In the genomic region with DNA sequence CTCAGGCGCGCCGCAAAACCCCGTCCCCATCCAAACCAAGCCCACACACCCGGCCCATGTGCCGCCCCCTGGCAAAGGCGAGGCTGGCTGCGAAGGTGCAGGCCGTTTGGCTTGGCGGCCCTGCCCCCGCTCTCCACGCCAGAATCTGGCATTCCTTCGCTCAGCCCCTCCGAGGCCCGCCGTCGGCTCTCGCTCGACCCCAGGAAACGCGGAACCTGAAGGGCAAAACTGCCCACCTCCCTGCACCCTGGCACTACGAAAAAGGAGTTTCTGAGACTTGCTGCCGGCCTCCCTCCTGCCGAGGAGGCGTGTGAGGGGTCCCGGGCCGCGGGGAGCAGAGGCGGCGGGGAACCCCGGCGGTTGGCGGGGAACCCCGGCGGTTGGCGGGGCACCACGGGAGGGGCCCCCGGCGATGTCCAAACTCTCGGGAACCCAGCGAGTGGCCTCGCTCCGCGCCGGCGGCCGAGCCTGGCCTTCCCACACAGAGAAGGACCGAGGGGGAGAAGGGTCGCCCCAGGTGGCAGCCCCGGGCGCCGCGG, we compare ENCODE assay signal across 8 cellular contexts. TPM values are rescaled to one million over a fixed set of nuclear protein-coding genes. Genes with fewer than 3 reads are reported as not detected.
DNase-seq lines count a peak whose midpoint lies in the region; ATAC-seq and TF ChIP-seq lines count a peak whose summit lies in the region.
"Not testable (repeated sequence)": the region's sequence is repeated elsewhere in the genome, so short reads cannot be mapped to it uniquely, and the experiment has no call there.

No MANE protein-coding gene starts in this region.

- H3K4me3 Mint-ChIP-seq in activated T-helper 17 cell treated with anti-CD3 and anti-CD28 coated beads, Interleukin-2, amount 50 U/mL, for 72 hours: peak overlapping the region; percentile 41
- H3K4me3 Mint-ChIP-seq in nephron: peak overlapping the region; percentile 80 to 84 (median 82)

- ATAC-seq in activated T-helper 17 cell treated with anti-CD3 and anti-CD28 coated beads, Interleukin-2, amount 50 U/mL, for 72 hours (replicated peaks): peak; percentile 51

- H3K4me1 Mint-ChIP-seq in activated T-helper 17 cell treated with anti-CD3 and anti-CD28 coated beads, Interleukin-2, amount 50 U/mL, for 72 hours; nephron: not testable (repeated sequence)

- H3K36me3 ChIP-seq in ACC112 (ENCODE audit: insufficient read depth, low read length); right atrium auricular region: not testable (repeated sequence)

- TF ChIP-seq CTCF in HL-60 (IDR thresholded peaks at IDR 0.05; ENCODE audit: insufficient read depth, low read length); coronary artery (IDR thresholded peaks at IDR 0.05); right atrium auricular region (IDR thresholded peaks at IDR 0.05); nephron (IDR thresholded peaks at IDR 0.05; ENCODE audit: unreplicated experiment in 3 of 3): not testable (repeated sequence)

- H3K27ac ChIP-seq in ACC112 (ENCODE audit: low read depth, low read length) (peak overlapping the region; percentile 70; the same call in 1 of the 2 replicates), HL-60 (replicated peaks) (peak overlapping the region; percentile 51), coronary artery (peak overlapping the region; percentile 86 to 88), right atrium auricular region (peak overlapping the region; percentile 64 to 82)

- H3K27me3 ChIP-seq in ACC112 (ENCODE audit: insufficient read depth, low read length); HL-60 (ENCODE audit: insufficient read depth, poor library complexity, severe bottlenecking); right atrium auricular region: not testable (repeated sequence)

- H3K9me3 ChIP-seq in right atrium auricular region: not testable (repeated sequence)

- not testable (repeated sequence) for H3K27me3 Mint-ChIP-seq in activated T-helper 17 cell treated with anti-CD3 and anti-CD28 coated beads, Interleukin-2, amount 50 U/mL, for 72 hours; nephron (ENCODE audit: low read depth)

- not testable (repeated sequence) for H3K4me1 ChIP-seq in ACC112 (ENCODE audit: control insufficient read depth, insufficient read depth, low read length, unreplicated experiment); right atrium auricular region

- peak overlapping the region; percentile 81 for H3K4me3 ChIP-seq in ACC112 (ENCODE audit: low read depth, low read length)
- peak overlapping the region; percentile 49 for H3K4me3 ChIP-seq in HL-60 (replicated peaks; ENCODE audit: insufficient read depth, low read length)
- H3K4me3 ChIP-seq in coronary artery: peak overlapping the region; percentile 72
- H3K4me3 ChIP-seq in right atrium auricular region: peak overlapping the region; percentile 52 to 64

- DNase-seq in HL-60 (ENCODE audit: low read depth in 1 of 2, low spot score in 1 of 2): peak in 1 of 2 experiments; percentile 1
- DNase-seq in T-helper 9 cell: peak; percentile 0
- DNase-seq in coronary artery (ENCODE audit: low spot score): not testable (repeated sequence)
- peak; percentile 23 for DNase-seq in right atrium auricular region (ENCODE audit: low spot score)
- peak; percentile 0 for DNase-seq in stimulated activated CD4-positive, alpha-beta T cell treated with anti-CD3 and anti-CD28 coated beads, Interleukin-2, amount 100 ng/mL, for 4 hours (ENCODE audit: low read depth)

- H3K36me3 Mint-ChIP-seq in activated T-helper 17 cell treated with anti-CD3 and anti-CD28 coated beads, Interleukin-2, amount 50 U/mL, for 72 hours (ENCODE audit: low read depth); nephron (ENCODE audit: low read depth): not testable (repeated sequence)

- H3K27ac Mint-ChIP-seq in activated T-helper 17 cell treated with anti-CD3 and anti-CD28 coated beads, Interleukin-2, amount 50 U/mL, for 72 hours; nephron: not testable (repeated sequence)

- H3K9me3 Mint-ChIP-seq in activated T-helper 17 cell treated with anti-CD3 and anti-CD28 coated beads, Interleukin-2, amount 50 U/mL, for 72 hours; nephron: not testable (repeated sequence)

- H3K79me2 ChIP-seq in ACC112 (ENCODE audit: control insufficient read depth, insufficient read depth, low read length, unreplicated experiment): not testable (repeated sequence)

- not testable (repeated sequence) for H2AFZ ChIP-seq in ACC112 (ENCODE audit: low read length, unreplicated experiment)

RNA-seq across cellular contexts. Expression of a gene that starts 0.6 kb away (rescaled TPM):
- 10 to 100 TPM; 26.3 to 45.1 TPM for total RNA-seq in activated T-helper 17 cell treated with anti-CD3 and anti-CD28 coated beads, Interleukin-2, amount 50 U/mL, for 72 hours
- 10 to 100 TPM; 18.9 to 20.8 TPM for total RNA-seq in right atrium auricular region
